ENCODE assay signal across 12 cellular contexts in the genomic region with DNA sequence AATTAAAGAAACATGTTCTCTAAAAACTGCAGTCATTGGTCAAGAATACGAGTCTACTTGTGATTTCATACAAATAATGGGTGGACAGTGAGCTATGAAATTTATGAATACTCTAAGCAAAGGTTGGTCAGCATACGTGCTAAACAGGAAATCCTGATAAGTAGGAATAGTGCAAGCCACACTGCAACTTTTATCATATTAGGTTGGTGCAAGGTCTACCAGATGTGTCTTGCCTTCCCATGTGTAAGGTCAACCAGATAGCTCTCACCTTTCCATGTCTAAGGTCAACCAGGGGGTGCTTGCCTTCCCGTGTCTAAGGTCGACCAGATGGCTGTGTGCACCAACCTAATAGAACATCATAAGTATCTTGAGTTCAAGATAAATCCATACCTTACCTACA. TPM values are rescaled to one million over a fixed set of nuclear protein-coding genes. Genes with fewer than 3 reads are reported as not detected.
DNase-seq lines count a peak whose midpoint lies in the region; ATAC-seq and TF ChIP-seq lines count a peak whose summit lies in the region.
"Had no signal": no experiment of that assay in that cellular context is flagged by ENCODE, and none has a peak within 500 bp of the region (broad histone marks: within the 10 kb centered on the region; RNA-seq: fewer than 3 reads in every experiment).

No MANE protein-coding gene starts in this region.

- no peak overlapping the region for H2AFZ ChIP-seq in fibroblast of lung (ENCODE audit: low read length)

- peaks cover 7% of the 10 kb centered on the region for H3K4me1 ChIP-seq in fibroblast of lung (ENCODE audit: control insufficient read depth, extremely low read depth, insufficient read depth, low read length)

- no peaks in the 10 kb centered on the region for H3K36me3 ChIP-seq in fibroblast of lung (ENCODE audit: control insufficient read depth, insufficient read depth, low read length)

- H3K9me3 ChIP-seq in fibroblast of lung (ENCODE audit: control insufficient read depth, insufficient read depth, low read depth, low read length) = no peaks in the 10 kb centered on the region

- DNase-seq in DMS 273 (lab: John Stamatoyannopoulos, UW; ENCODE audit: unreplicated experiment) (peak; percentile 41), DMS 273 treated with DMSO at 0.1 percent for 48 hours (lab: John Stamatoyannopoulos, UW) (no peak), RKO (ENCODE audit: low spot score) (peak; percentile 97), fibroblast of lung (ENCODE audit: low read depth in 2 of 2) (peak in 1 of 2 donors; percentile 43), skeletal muscle cell (ENCODE audit: low read depth) (no peak), putamen (ENCODE audit: low spot score) (no peak), NCI-H2107 treated with DMSO at 0.1 percent for 48 hours (lab: John Stamatoyannopoulos, UW; ENCODE audit: unreplicated experiment) (no peak)
- DNase-seq: activated CD4-positive, alpha-beta memory T cell treated with anti-CD3 and anti-CD28 coated beads, Interleukin-2, amount 10 ng/mL, durations not matched to agents 7 days and 5 days; effector CD4-positive, alpha-beta T cell; NCI-H2029 treated with DMSO at 0.1 percent for 48 hours had no signal

- peak overlapping the region; percentile 65 for H3K4me2 ChIP-seq in fibroblast of lung (ENCODE audit: extremely low read depth, insufficient read depth, low read length)

- H3K4me3 ChIP-seq in fibroblast of lung (replicated peaks in 1 of 4; ENCODE audit: control extremely low read depth in 1 of 4, insufficient read depth in 1 of 4, low read depth in 3 of 4, low read length in 4 of 4) (peak overlapping the region; percentile 79 to 97 (median 88)), skeletal muscle cell (ENCODE audit: low read depth, low read length) (peak overlapping the region; percentile 87)

- peaks cover 56% of the 10 kb centered on the region for H3K79me2 ChIP-seq in fibroblast of lung (ENCODE audit: control insufficient read depth, insufficient read depth, low read length)

- ATAC-seq in HG03439 (IDR thresholded peaks at IDR 0.05; ENCODE audit: unreplicated experiment) = no peak

- peaks cover 2% of the 10 kb centered on the region for H4K20me1 ChIP-seq in fibroblast of lung (ENCODE audit: control insufficient read depth, extremely low read depth, insufficient read depth, low read length)

- no peak overlapping the region for H3K9ac ChIP-seq in fibroblast of lung (ENCODE audit: insufficient read depth, low read length)

- H3K27me3 ChIP-seq in fibroblast of lung (ENCODE audit: control insufficient read depth, insufficient read depth, low read length) = no peaks in the 10 kb centered on the region

- peak overlapping the region; percentile 100 for H3K27ac ChIP-seq in fibroblast of lung (ENCODE audit: insufficient read depth, low read length)
- H3K27ac ChIP-seq: 22Rv1 had no signal

- TF ChIP-seq CTCF in fibroblast of lung (conservative IDR thresholded peaks at IDR 0.05 in 1 of 2, IDR thresholded peaks at IDR 0.05 in 1 of 2; ENCODE audit: low read depth in 1 of 2, low read length in 2 of 2) = no peak

RNA-seq across cellular contexts. Expression of gene ITGB1, which starts 2.0 kb away (rescaled TPM):
- total RNA-seq in fibroblast of lung = 2,456 and 2,693 TPM in 2 replicates
- polyA plus RNA-seq in fibroblast of lung = 1,736 and 3,450 TPM in 2 replicates
- 1,173 and 2,065 TPM in 2 replicates for polyA plus RNA-seq in fibroblast of lung (2012)
- polyA minus RNA-seq in fibroblast of lung (ENCODE audit: low replicate concordance) = 137 and 176 TPM in 2 replicates

Comparison
In these comparisons a context has a peak if more than half of its experiments do, and no peak if none do; other contexts are left out.
1. DNase-seq: peak in DMS 273 (single experiment) and RKO (single experiment); none in DMS 273 treated with DMSO at 0.1 percent for 48 hours (single experiment), skeletal muscle cell (single experiment), putamen (single experiment) and NCI-H2107 treated with DMSO at 0.1 percent for 48 hours (single experiment).